ENCODE assay signal across 8 cellular contexts in genomic region chr1:56578963-56579875, GRCh38. TPM values are rescaled to one million over a fixed set of nuclear protein-coding genes. Genes with fewer than 3 reads are reported as not detected.
DNase-seq lines count a peak whose midpoint lies in the region; ATAC-seq and TF ChIP-seq lines count a peak whose summit lies in the region.

Gene PLPP3, minus strand, starts transcription at chr1:56579563. Its CDS starts 547 bp downstream, at chr1:56579016.

- no peaks in the 10 kb centered on the region for H3K9me3 ChIP-seq in heart right ventricle
- no peaks in the 10 kb centered on the region for H3K9me3 ChIP-seq in osteoblast (ENCODE audit: low read depth, low read length)

- H3K4me3 ChIP-seq in heart right ventricle (peak within 1 kb of the TSS; percentile 75 to 98 (median 94)), osteoblast (ENCODE audit: insufficient read depth, low read length) (peak within 1 kb of the TSS; percentile 91)

- peaks cover 52% of the 10 kb centered on the region for H3K79me2 ChIP-seq in osteoblast (ENCODE audit: insufficient read depth, low read length)

- POLR2A ChIA-PET in HEK293T (lab: Yijun Ruan, JAX): interaction anchor here (0.6 to 1.5 kb wide), 7 partner anchors 9 to 1203 kb away, joined by 3 to 5 read pairs (median 3); no protein-coding TSS in a partner anchor

- H3K36me3 ChIP-seq in heart right ventricle: no peaks in the 10 kb centered on the region
- no peaks in the 10 kb centered on the region for H3K36me3 ChIP-seq in osteoblast (ENCODE audit: insufficient read depth, low read length)

- H3K4me1 ChIP-seq in heart right ventricle: peaks cover 0 to 46% (median 21%) of the 10 kb centered on the region in 9 donors
- peaks cover 23% of the 10 kb centered on the region for H3K4me1 ChIP-seq in osteoblast (ENCODE audit: insufficient read depth, low read length)

- peaks cover 30% of the 10 kb centered on the region for H4K20me1 ChIP-seq in osteoblast (ENCODE audit: insufficient read depth, low read length)

- peak; percentile 23 to 71 (median 51) for TF ChIP-seq CTCF in heart right ventricle (IDR thresholded peaks at IDR 0.05)
- TF ChIP-seq CTCF in osteoblast (IDR thresholded peaks at IDR 0.05; ENCODE audit: extremely low read depth, low read depth, low read length): peak; percentile 71

- H2AFZ ChIP-seq in osteoblast (ENCODE audit: low read length): peak within 1 kb of the TSS; percentile 89

- intact Hi-C loops in heart right ventricle (cut with DNase I): loop anchor here (1.0 to 10.0 kb wide), 27 partner anchors 42 to 874 kb away; no protein-coding TSS in a partner anchor

- DNase-seq in DMS114 treated with DMSO at 0.1 percent for 48 hours (lab: John Stamatoyannopoulos, UW; ENCODE audit: unreplicated experiment) (peak; percentile 94), HEK293T (ENCODE audit: extremely low spot score) (peak; percentile 85), NCI-H748 (lab: John Stamatoyannopoulos, UW; ENCODE audit: unreplicated experiment) (peak; percentile 83), anterior cingulate cortex (lab: John Stamatoyannopoulos, UW) (peak in 55 of 58 donors; percentile 35 to 88 (median 73)), heart right ventricle (peak; percentile 86 to 89), osteoblast (ENCODE audit: insufficient read length, low spot score, missing footprints) (peak; percentile 98), KG1 (lab: John Stamatoyannopoulos, UW) (no peak)

- H3K27ac ChIP-seq in heart right ventricle (peak within 1 kb of the TSS; percentile 93 to 99 (median 98)), osteoblast (ENCODE audit: low read depth, low read length) (peak within 1 kb of the TSS; percentile 80)

- peak; percentile 84 to 93 (median 88) for ATAC-seq in heart right ventricle
- no peak for ATAC-seq in HG03175 (IDR thresholded peaks at IDR 0.05; ENCODE audit: unreplicated experiment)

- no peaks in the 10 kb centered on the region for H3K27me3 ChIP-seq in heart right ventricle
- H3K27me3 ChIP-seq in osteoblast (ENCODE audit: insufficient read depth, low read length): no peaks in the 10 kb centered on the region

- WGBS in heart right ventricle, 2 donors: 1% methylated on average over 62 of the region's 62 CpGs

- H3K4me2 ChIP-seq in osteoblast (ENCODE audit: insufficient read depth, low read length): peak within 1 kb of the TSS; percentile 85

- CTCF ChIA-PET in HEK293T (lab: Yijun Ruan, JAX): interaction anchor here (0.6 to 0.7 kb wide), 7 partner anchors 47 to 1421 kb away, joined by 3 to 5 read pairs (median 3); no protein-coding TSS in a partner anchor

TF ChIP-seq in HEK293T, 16 proteins besides CTCF, POLR2A, EP300 and RAD21:
- TF ChIP-seq ZNF384 (IDR thresholded peaks at IDR 0.05) (peak; percentile 99), FOXK2 (IDR thresholded peaks at IDR 0.05) (no peak), BHLHE40 (IDR thresholded peaks at IDR 0.05; ENCODE audit: borderline replicate concordance) (no peak), HDGF (IDR thresholded peaks at IDR 0.05; ENCODE audit: borderline replicate concordance) (no peak), FOXA1 (IDR thresholded peaks at IDR 0.05) (no peak)
TF ChIP-seq in HEK293T: peak in this region for 1.

RNA-seq across cellular contexts. Expression of gene PLPP3, which starts in this region (rescaled TPM):
- total RNA-seq in heart right ventricle (100 to 1,000 TPM in 2 of 10 donors, 10 to 100 TPM in 8; 59.4 to 136 (median 81.4) TPM), osteoblast (243 and 286 TPM in 2 replicates)
- 10 to 100 TPM; 16.2 to 61.2 TPM for polyA plus RNA-seq in heart right ventricle
